In genomic region chr7:2856388-2857169, GRCh38 we compare ENCODE assay signal across 1 cellular context.
TF ChIP-seq lines count a peak whose summit lies in the region.

No MANE protein-coding gene starts in this region.

TF ChIP-seq in HepG2, 621 proteins besides CTCF, POLR2A, EP300 and RAD21 (continued from another document):
- TF ChIP-seq ZNF329 (CRISPR knock-in tag; IDR thresholded peaks at IDR 0.05; ENCODE audit: low read depth) (no peak), ARHGAP35 (CRISPR knock-in tag; IDR thresholded peaks at IDR 0.05; ENCODE audit: borderline replicate concordance) (no peak), KAT2B (IDR thresholded peaks at IDR 0.05; ENCODE audit: borderline replicate concordance, low read depth, low read length) (no peak), DPF2 (CRISPR knock-in tag; IDR thresholded peaks at IDR 0.05; ENCODE audit: borderline replicate concordance, low read depth) (0 out of 2 replicates have a peak, but pooled peaks have one; percentile 5), TFDP2 (CRISPR knock-in tag; IDR thresholded peaks at IDR 0.05) (no peak), ZNF75D (CRISPR knock-in tag; IDR thresholded peaks at IDR 0.05; ENCODE audit: borderline replicate concordance) (no peak), ETV5 (CRISPR knock-in tag; IDR thresholded peaks at IDR 0.05; ENCODE audit: borderline replicate concordance) (no peak), RBM22 (optimal IDR thresholded peaks at IDR 0.05; ENCODE audit: low read length) (no peak), PBX3 (CRISPR knock-in tag; IDR thresholded peaks at IDR 0.05; ENCODE audit: borderline replicate concordance) (no peak), ZBTB1 (CRISPR knock-in tag; IDR thresholded peaks at IDR 0.05; ENCODE audit: borderline replicate concordance) (no peak), ZNF564 (CRISPR knock-in tag; IDR thresholded peaks at IDR 0.05) (no peak), ZBTB40 (IDR thresholded peaks at IDR 0.05) (no peak), ZBTB40 (CRISPR knock-in tag; IDR thresholded peaks at IDR 0.05) (no peak), MED1 (CRISPR knock-in tag; IDR thresholded peaks at IDR 0.05) (no peak), NFYB (CRISPR knock-in tag; IDR thresholded peaks at IDR 0.05) (no peak), TOPORS (CRISPR knock-in tag; IDR thresholded peaks at IDR 0.05) (no peak), PBX2 (CRISPR knock-in tag; IDR thresholded peaks at IDR 0.05) (no peak), HMG20A (CRISPR knock-in tag; IDR thresholded peaks at IDR 0.05; ENCODE audit: borderline replicate concordance) (no peak), EHMT2 (IDR thresholded peaks at IDR 0.05; ENCODE audit: borderline replicate concordance, low read depth, low read length) (no peak; the same call in 1 of the 2 replicates), CCAR2 (optimal IDR thresholded peaks at IDR 0.05; ENCODE audit: low read depth, low read length) (no peak), TCF7L2 (IDR thresholded peaks at IDR 0.05; ENCODE audit: low read depth, low read length) (no peak), MLX (CRISPR knock-in tag; IDR thresholded peaks at IDR 0.05) (no peak), ZNF562 (CRISPR knock-in tag; IDR thresholded peaks at IDR 0.05; ENCODE audit: borderline replicate concordance) (no peak), ZNF331 (CRISPR knock-in tag; IDR thresholded peaks at IDR 0.05) (peak; percentile 100), NR2F2 (IDR thresholded peaks at IDR 0.05; ENCODE audit: borderline replicate concordance, low read depth) (no peak), CAMTA2 (CRISPR knock-in tag; IDR thresholded peaks at IDR 0.05; ENCODE audit: borderline replicate concordance) (no peak), RELA (CRISPR knock-in tag; IDR thresholded peaks at IDR 0.05) (no peak), GZF1 (CRISPR knock-in tag; IDR thresholded peaks at IDR 0.05) (no peak), HIC2 (CRISPR knock-in tag; IDR thresholded peaks at IDR 0.05; ENCODE audit: low read depth) (no peak)
